Comparison of ENCODE assay signal across 1 cellular context in the genomic region with DNA sequence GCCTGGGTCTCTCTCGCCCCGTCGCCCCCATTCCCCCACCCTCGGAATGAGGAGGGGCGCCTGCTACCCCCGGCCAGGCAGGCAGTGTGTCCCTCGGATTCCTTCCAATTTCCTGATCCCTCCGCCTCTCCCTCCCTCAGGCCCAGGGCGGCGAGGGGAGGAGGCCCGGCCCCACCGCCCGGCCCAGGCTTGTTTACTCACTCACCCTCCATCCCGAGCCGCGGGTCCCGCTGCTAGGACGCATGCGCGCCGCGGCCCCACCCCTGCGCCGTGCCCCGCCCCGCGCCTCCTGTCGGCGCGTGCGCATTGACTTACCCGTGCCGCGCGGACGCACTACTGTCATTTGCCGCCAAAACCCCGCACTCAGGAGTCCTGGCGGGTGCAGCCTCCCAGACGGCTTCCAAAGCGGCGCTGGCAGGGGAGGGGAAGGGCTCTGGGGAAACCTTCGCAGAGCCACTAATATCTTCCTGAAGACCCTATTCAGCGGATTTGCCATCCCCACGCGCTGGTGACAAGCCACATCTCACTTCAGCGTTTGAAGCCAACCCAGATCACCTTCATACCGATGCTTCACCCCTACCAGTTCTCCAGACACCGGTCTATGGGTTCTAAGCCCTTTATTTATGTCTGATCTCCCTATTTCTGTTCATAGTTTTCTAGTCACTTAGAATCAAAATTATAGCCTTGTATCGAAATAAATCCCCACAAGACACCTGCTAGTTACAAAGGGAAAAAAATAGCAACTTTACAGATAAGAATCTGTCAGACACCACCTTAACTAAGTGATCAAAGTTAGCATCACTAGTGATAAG.
TF ChIP-seq lines count a peak whose summit lies in the region.

Gene EZH1, minus strand, starts transcription at position 235 of the 812 bp plus-strand sequence. CDS start 16,099 bp downstream, outside the sequence.

TF ChIP-seq in HepG2, 621 proteins besides CTCF, POLR2A, EP300 and RAD21 (continued from another document and continues in another):
- TF ChIP-seq, protein P1, sequence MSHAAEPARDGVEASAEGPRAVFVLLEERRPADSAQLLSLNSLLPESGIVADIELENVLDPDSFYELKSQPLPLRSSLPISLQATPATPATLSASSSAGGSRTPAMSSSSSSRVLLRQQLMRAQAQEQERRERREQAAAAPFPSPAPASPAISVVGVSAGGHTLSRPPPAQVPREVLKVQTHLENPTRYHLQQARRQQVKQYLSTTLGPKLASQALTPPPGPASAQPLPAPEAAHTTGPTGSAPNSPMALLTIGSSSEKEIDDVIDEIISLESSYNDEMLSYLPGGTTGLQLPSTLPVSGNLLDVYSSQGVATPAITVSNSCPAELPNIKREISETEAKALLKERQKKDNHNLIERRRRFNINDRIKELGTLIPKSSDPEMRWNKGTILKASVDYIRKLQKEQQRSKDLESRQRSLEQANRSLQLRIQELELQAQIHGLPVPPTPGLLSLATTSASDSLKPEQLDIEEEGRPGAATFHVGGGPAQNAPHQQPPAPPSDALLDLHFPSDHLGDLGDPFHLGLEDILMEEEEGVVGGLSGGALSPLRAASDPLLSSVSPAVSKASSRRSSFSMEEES (CRISPR knock-in tag; IDR thresholded peaks at IDR 0.05): no peak; the same call in 1 of the 2 replicates
- TF ChIP-seq SALL2 (CRISPR knock-in tag; IDR thresholded peaks at IDR 0.05) (peak; percentile 23), ZNF687 (CRISPR knock-in tag; IDR thresholded peaks at IDR 0.05) (peak; percentile 97), ELF4 (CRISPR knock-in tag; IDR thresholded peaks at IDR 0.05; ENCODE audit: borderline replicate concordance) (no peak), CENPX (CRISPR knock-in tag; IDR thresholded peaks at IDR 0.05) (no peak), EED (CRISPR knock-in tag; IDR thresholded peaks at IDR 0.05) (peak; percentile 95), TAF1 (CRISPR knock-in tag; IDR thresholded peaks at IDR 0.05) (peak; percentile 93), ZNF598 (CRISPR knock-in tag; IDR thresholded peaks at IDR 0.05; ENCODE audit: borderline replicate concordance) (peak; percentile 60; the same call in 1 of the 2 replicates), ZNF501 (CRISPR knock-in tag; IDR thresholded peaks at IDR 0.05) (peak; percentile 94), HOXA9 (CRISPR knock-in tag; IDR thresholded peaks at IDR 0.05; ENCODE audit: borderline replicate concordance) (peak; percentile 88), ZNF296 (CRISPR knock-in tag; conservative IDR thresholded peaks at IDR 0.05) (0 out of 2 replicates have a peak, but pooled peaks have one; percentile 61), ZFP90 (CRISPR knock-in tag; IDR thresholded peaks at IDR 0.05; ENCODE audit: borderline replicate concordance) (peak; percentile 75), SRSF4 (IDR thresholded peaks at IDR 0.05; ENCODE audit: low read depth, low read length, poor library complexity, severe bottlenecking) (peak; percentile 54), ZNF484 (CRISPR knock-in tag; IDR thresholded peaks at IDR 0.05; ENCODE audit: borderline replicate concordance, low read depth) (no peak), KLF6 (CRISPR knock-in tag; IDR thresholded peaks at IDR 0.05) (peak; percentile 85; the same call in 1 of the 2 replicates), ARID4A (CRISPR knock-in tag; IDR thresholded peaks at IDR 0.05; ENCODE audit: borderline replicate concordance) (peak; percentile 88), ZNF383 (CRISPR knock-in tag; IDR thresholded peaks at IDR 0.05; ENCODE audit: borderline replicate concordance) (no peak), ZNF260 (CRISPR knock-in tag; IDR thresholded peaks at IDR 0.05; ENCODE audit: borderline replicate concordance, low read depth) (0 out of 2 replicates have a peak, but pooled peaks have one; percentile 72), ZFP82 (CRISPR knock-in tag; IDR thresholded peaks at IDR 0.05; ENCODE audit: borderline replicate concordance) (peak; percentile 63), RFXANK (CRISPR knock-in tag; IDR thresholded peaks at IDR 0.05) (no peak; the same call in 1 of the 2 replicates), GFI1 (CRISPR knock-in tag; IDR thresholded peaks at IDR 0.05; ENCODE audit: borderline replicate concordance) (peak; percentile 86), KLF16 (CRISPR knock-in tag; IDR thresholded peaks at IDR 0.05) (peak in 1 of 2 experiments; percentile 57; a peak in 2 of 4 replicates), KIAA2018 (CRISPR knock-in tag; IDR thresholded peaks at IDR 0.05; ENCODE audit: borderline replicate concordance) (no peak), CHCHD3 (CRISPR knock-in tag; IDR thresholded peaks at IDR 0.05) (no peak), MTA3 (CRISPR knock-in tag; IDR thresholded peaks at IDR 0.05) (no peak)
- TF ChIP-seq, protein P2, sequence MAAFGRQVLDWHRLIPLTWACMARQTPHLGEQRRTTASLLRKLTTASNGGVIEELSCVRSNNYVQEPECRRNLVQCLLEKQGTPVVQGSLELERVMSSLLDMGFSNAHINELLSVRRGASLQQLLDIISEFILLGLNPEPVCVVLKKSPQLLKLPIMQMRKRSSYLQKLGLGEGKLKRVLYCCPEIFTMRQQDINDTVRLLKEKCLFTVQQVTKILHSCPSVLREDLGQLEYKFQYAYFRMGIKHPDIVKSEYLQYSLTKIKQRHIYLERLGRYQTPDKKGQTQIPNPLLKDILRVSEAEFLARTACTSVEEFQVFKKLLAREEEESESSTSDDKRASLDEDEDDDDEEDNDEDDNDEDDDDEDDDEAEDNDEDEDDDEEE (CRISPR knock-in tag; IDR thresholded peaks at IDR 0.05): no peak; the same call in 1 of the 2 replicates
- TF ChIP-seq, protein P3, sequence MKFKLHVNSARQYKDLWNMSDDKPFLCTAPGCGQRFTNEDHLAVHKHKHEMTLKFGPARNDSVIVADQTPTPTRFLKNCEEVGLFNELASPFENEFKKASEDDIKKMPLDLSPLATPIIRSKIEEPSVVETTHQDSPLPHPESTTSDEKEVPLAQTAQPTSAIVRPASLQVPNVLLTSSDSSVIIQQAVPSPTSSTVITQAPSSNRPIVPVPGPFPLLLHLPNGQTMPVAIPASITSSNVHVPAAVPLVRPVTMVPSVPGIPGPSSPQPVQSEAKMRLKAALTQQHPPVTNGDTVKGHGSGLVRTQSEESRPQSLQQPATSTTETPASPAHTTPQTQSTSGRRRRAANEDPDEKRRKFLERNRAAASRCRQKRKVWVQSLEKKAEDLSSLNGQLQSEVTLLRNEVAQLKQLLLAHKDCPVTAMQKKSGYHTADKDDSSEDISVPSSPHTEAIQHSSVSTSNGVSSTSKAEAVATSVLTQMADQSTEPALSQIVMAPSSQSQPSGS (CRISPR knock-in tag; IDR thresholded peaks at IDR 0.05): no peak
- TF ChIP-seq, protein P4, sequence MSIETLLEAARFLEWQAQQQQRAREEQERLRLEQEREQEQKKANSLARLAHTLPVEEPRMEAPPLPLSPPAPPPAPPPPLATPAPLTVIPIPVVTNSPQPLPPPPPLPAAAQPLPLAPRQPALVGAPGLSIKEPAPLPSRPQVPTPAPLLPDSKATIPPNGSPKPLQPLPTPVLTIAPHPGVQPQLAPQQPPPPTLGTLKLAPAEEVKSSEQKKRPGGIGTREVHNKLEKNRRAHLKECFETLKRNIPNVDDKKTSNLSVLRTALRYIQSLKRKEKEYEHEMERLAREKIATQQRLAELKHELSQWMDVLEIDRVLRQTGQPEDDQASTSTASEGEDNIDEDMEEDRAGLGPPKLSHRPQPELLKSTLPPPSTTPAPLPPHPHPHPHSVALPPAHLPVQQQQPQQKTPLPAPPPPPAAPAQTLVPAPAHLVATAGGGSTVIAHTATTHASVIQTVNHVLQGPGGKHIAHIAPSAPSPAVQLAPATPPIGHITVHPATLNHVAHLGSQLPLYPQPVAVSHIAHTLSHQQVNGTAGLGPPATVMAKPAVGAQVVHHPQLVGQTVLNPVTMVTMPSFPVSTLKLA (IDR thresholded peaks at IDR 0.05): peak; percentile 39
